Comparison of ENCODE assay signal across 9 cellular contexts in the genomic region with DNA sequence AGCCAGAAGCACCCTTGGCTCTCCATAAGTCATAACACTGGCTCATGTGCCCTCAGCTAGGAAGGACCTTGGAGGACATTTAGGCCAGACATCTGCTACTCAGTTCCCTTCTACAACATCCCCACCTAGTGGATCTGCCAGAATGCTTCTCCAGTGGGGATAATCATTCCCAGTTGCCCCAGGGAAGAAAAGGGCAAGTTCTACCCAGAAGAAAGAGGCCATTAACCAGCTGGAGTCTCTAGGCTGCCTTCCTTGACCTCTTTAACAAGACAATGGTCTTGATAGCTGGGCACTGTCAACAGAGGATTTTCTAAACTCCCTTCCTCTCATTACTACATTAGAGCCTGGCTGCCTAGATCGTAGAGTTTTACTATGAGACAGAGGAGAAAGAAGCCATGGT. TPM values are rescaled to one million over a fixed set of nuclear protein-coding genes. Genes with fewer than 3 reads are reported as not detected.
DNase-seq lines count a peak whose midpoint lies in the region; ATAC-seq and TF ChIP-seq lines count a peak whose summit lies in the region.
"Had no signal": no experiment of that assay in that cellular context is flagged by ENCODE, and none has a peak within 500 bp of the region (broad histone marks: within the 10 kb centered on the region; RNA-seq: fewer than 3 reads in every experiment).

No MANE protein-coding gene starts in this region.

- TF ChIP-seq EP300 in esophagus muscularis mucosa (IDR thresholded peaks at IDR 0.05) = no peak

- H3K79me2 ChIP-seq in osteoblast (ENCODE audit: insufficient read depth, low read length) = no peaks in the 10 kb centered on the region

- DNase-seq in NCI-H526 (lab: John Stamatoyannopoulos, UW) (peak; percentile 7 to 56), esophagus muscularis mucosa (ENCODE audit: extremely low spot score) (no peak), osteoblast (ENCODE audit: insufficient read length, low spot score, missing footprints) (peak; percentile 89)
- no peak for DNase-seq in activated CD8-positive, alpha-beta memory T cell treated with anti-CD3 and anti-CD28 coated beads for 24 hours
- no peak for DNase-seq in activated T-cell treated with anti-CD3 and anti-CD28 coated beads, Interleukin-2, amount 50 U/mL, for 48 hours
- DNase-seq: stimulated activated CD4-positive, alpha-beta T cell treated with anti-CD3 and anti-CD28 coated beads, Interleukin-2, amount 100 ng/mL, for 24 hours had no signal

- H3K9me3 ChIP-seq in esophagus muscularis mucosa = peaks cover 0 to 10% (median 2%) of the 10 kb centered on the region in 4 donors
- no peaks in the 10 kb centered on the region for H3K9me3 ChIP-seq in osteoblast (ENCODE audit: low read depth, low read length)

- peaks cover 22 to 50% (median 44%) of the 10 kb centered on the region in 4 donors for H3K4me1 ChIP-seq in esophagus muscularis mucosa
- H3K4me1 ChIP-seq in osteoblast (ENCODE audit: insufficient read depth, low read length) = no peaks in the 10 kb centered on the region

- H3K27me3 ChIP-seq in esophagus muscularis mucosa (no peaks in the 10 kb centered on the region), osteoblast (ENCODE audit: insufficient read depth, low read length) (peaks cover 4% of the 10 kb centered on the region)

- H3K4me3 ChIP-seq in esophagus muscularis mucosa = no peak overlapping the region
- H3K4me3 ChIP-seq in osteoblast (ENCODE audit: insufficient read depth, low read length) = no peak overlapping the region

- H3K4me2 ChIP-seq in osteoblast (ENCODE audit: insufficient read depth, low read length) = no peak overlapping the region

- no peaks in the 10 kb centered on the region for H4K20me1 ChIP-seq in osteoblast (ENCODE audit: insufficient read depth, low read length)

- H3K27ac ChIP-seq in esophagus muscularis mucosa (replicated peaks in 1 of 4) (no peak overlapping the region), osteoblast (ENCODE audit: low read depth, low read length) (no peak overlapping the region)

- TF ChIP-seq POLR2A in esophagus muscularis mucosa (IDR thresholded peaks at IDR 0.05; ENCODE audit: low read depth) = no peak

- no peak overlapping the region for H2AFZ ChIP-seq in osteoblast (ENCODE audit: low read length)

- ATAC-seq in GM18907 (IDR thresholded peaks at IDR 0.05; ENCODE audit: unreplicated experiment) (no peak), GM19023 (IDR thresholded peaks at IDR 0.05; ENCODE audit: unreplicated experiment) (no peak)

- H3K36me3 ChIP-seq in esophagus muscularis mucosa (no peaks in the 10 kb centered on the region), osteoblast (ENCODE audit: insufficient read depth, low read length) (no peaks in the 10 kb centered on the region)

- TF ChIP-seq CTCF in GM12872 (IDR thresholded peaks at IDR 0.05; ENCODE audit: insufficient read depth, low read depth, low read length) = peak; percentile 26; the same call in 1 of the 3 replicates
- peak; percentile 26 to 46 (median 28) for TF ChIP-seq CTCF in esophagus muscularis mucosa (IDR thresholded peaks at IDR 0.05)
- TF ChIP-seq CTCF in osteoblast (IDR thresholded peaks at IDR 0.05; ENCODE audit: extremely low read depth, low read depth, low read length) = peak; percentile 70

- 79% methylated on average over 1 of the region's 1 CpG for WGBS in esophagus muscularis mucosa

- intact Hi-C loops in esophagus muscularis mucosa (cut with DNase I) = no loop called here

RNA-seq across cellular contexts. Expression of gene LGI2, which starts 42.0 kb away (rescaled TPM):
- total RNA-seq in esophagus muscularis mucosa = 10 to 100 TPM in 2 of 4 donors, 1 to 10 TPM in 2; 4.6 to 13.7 (median 9.7) TPM
- under 0.01 TPM in 2 replicates for total RNA-seq in osteoblast

Comparison
In these comparisons a context has a peak if more than half of its experiments do, and no peak if none do; other contexts are left out.
1. DNase-seq: peak in NCI-H526 (2 of 2) and osteoblast (single experiment); none in esophagus muscularis mucosa (single experiment), activated CD8-positive, alpha-beta memory T cell treated with anti-CD3 and anti-CD28 coated beads for 24 hours (single experiment) and activated T-cell treated with anti-CD3 and anti-CD28 coated beads, Interleukin-2, amount 50 U/mL, for 48 hours (0 of 2).
2. Peak in every context shown above with its lines, with median percentiles within 50 percentile points of each other: CTCF ChIP-seq.